In genomic region chr2:56347881-56348280, GRCh38 we compare ENCODE assay signal across 23 cellular contexts.
DNase-seq lines count a peak whose midpoint lies in the region; ATAC-seq and TF ChIP-seq lines count a peak whose summit lies in the region.
"Had no signal": no experiment of that assay in that cellular context is flagged by ENCODE, and none has a peak within 500 bp of the region (broad histone marks: within the 10 kb centered on the region; RNA-seq: fewer than 3 reads in every experiment).

No MANE protein-coding gene starts in this region.

- H3K36me3 Mint-ChIP-seq in GM23338 (ENCODE audit: low read depth) = no peaks in the 10 kb centered on the region
- no peaks in the 10 kb centered on the region for H3K36me3 Mint-ChIP-seq in glutamatergic neuron (ENCODE audit: unreplicated experiment)
- H3K36me3 Mint-ChIP-seq: CD4-positive, alpha-beta memory T cell; T-cell had no signal

- H3K4me1 Mint-ChIP-seq in GM23338 (peaks cover 33% of the 10 kb centered on the region), glutamatergic neuron (ENCODE audit: low read depth, unreplicated experiment) (no peaks in the 10 kb centered on the region)
- H3K4me1 Mint-ChIP-seq: CD4-positive, alpha-beta memory T cell; T-cell had no signal

- H3K4me1 ChIP-seq in GM23338 (ENCODE audit: insufficient read depth) (peaks cover 38% of the 10 kb centered on the region), KMS-11 (ENCODE audit: low read depth, poor library complexity, severe bottlenecking) (peaks cover 21% of the 10 kb centered on the region)
- H3K4me1 ChIP-seq: SJCRH30 had no signal

- H3K27me3 Mint-ChIP-seq in GM23338 (ENCODE audit: insufficient read depth, low read depth, poor library complexity) = no peaks in the 10 kb centered on the region
- peaks cover 4% of the 10 kb centered on the region for H3K27me3 Mint-ChIP-seq in glutamatergic neuron (ENCODE audit: unreplicated experiment)
- H3K27me3 Mint-ChIP-seq: CD4-positive, alpha-beta memory T cell; T-cell had no signal

- no peak overlapping the region for H3K4me3 Mint-ChIP-seq in GM23338
- no peak overlapping the region for H3K4me3 Mint-ChIP-seq in glutamatergic neuron (ENCODE audit: unreplicated experiment)
- H3K4me3 Mint-ChIP-seq: CD4-positive, alpha-beta memory T cell; T-cell; T-helper 2 cell treated with Interferon-gamma antibody and Interleukin-4, amounts not matched to agents 5 μg/mL and 100 μg/mL, for 36 hours had no signal

- H3K4me3 ChIP-seq in GM23338 (no peak overlapping the region), KMS-11 (IDR thresholded peaks at IDR 0.05; ENCODE audit: insufficient read depth, low read depth, low read length) (no peak overlapping the region)
- H3K4me3 ChIP-seq: GM12878, SJCRH30 had no signal

- H3K36me3 ChIP-seq in GM23338 (ENCODE audit: insufficient read depth) (no peaks in the 10 kb centered on the region), KMS-11 (ENCODE audit: insufficient read depth) (no peaks in the 10 kb centered on the region)
- H3K36me3 ChIP-seq: SJCRH30 had no signal

- peak; percentile 5 for ATAC-seq in GM18867 (IDR thresholded peaks at IDR 0.05; ENCODE audit: unreplicated experiment)
- no peak for ATAC-seq in GM23338
- no peak for ATAC-seq in HG03175 (IDR thresholded peaks at IDR 0.05; ENCODE audit: unreplicated experiment)
- ATAC-seq in GM18505 (IDR thresholded peaks at IDR 0.05; ENCODE audit: unreplicated experiment) = no peak
- ATAC-seq: PC-3, T-cell had no signal

- no peaks in the 10 kb centered on the region for H3K9me2 ChIP-seq in GM23338 (ENCODE audit: insufficient read depth)

- H3K9me3 Mint-ChIP-seq in GM23338 (no peaks in the 10 kb centered on the region), glutamatergic neuron (ENCODE audit: unreplicated experiment) (no peaks in the 10 kb centered on the region)
- H3K9me3 Mint-ChIP-seq: T-cell; T-helper 2 cell treated with Interferon-gamma antibody and Interleukin-4, amounts not matched to agents 5 μg/mL and 100 μg/mL, for 36 hours had no signal

- H3K27ac Mint-ChIP-seq in GM23338 (peak overlapping the region; percentile 56), glutamatergic neuron (ENCODE audit: unreplicated experiment) (peak overlapping the region; percentile 36)
- H3K27ac Mint-ChIP-seq: CD4-positive, alpha-beta memory T cell; T-cell; T-helper 2 cell treated with Interferon-gamma antibody and Interleukin-4, amounts not matched to agents 5 μg/mL and 100 μg/mL, for 36 hours had no signal

- H3K79me2 ChIP-seq in GM23338 (replicated peaks; ENCODE audit: insufficient read depth) (no peaks in the 10 kb centered on the region), KMS-11 (ENCODE audit: insufficient read depth, low read depth) (no peaks in the 10 kb centered on the region)

- H4K20me1 ChIP-seq in GM23338 (replicated peaks; ENCODE audit: insufficient read depth) (no peaks in the 10 kb centered on the region), KMS-11 (ENCODE audit: insufficient read depth) (no peaks in the 10 kb centered on the region)

- H3K9ac ChIP-seq in KMS-11 = no peak overlapping the region

- H3K27ac ChIP-seq in GM23338 (ENCODE audit: low read depth) (no peak overlapping the region), KMS-11 (no peak overlapping the region)
- H3K27ac ChIP-seq: SJCRH30 had no signal

- TF ChIP-seq CTCF in GM23338 (conservative IDR thresholded peaks at IDR 0.05; ENCODE audit: low read depth in 2 of 2) = no peak
- no peak for TF ChIP-seq CTCF in KMS-11 (conservative IDR thresholded peaks at IDR 0.05; ENCODE audit: low read depth, low read length)
- TF ChIP-seq CTCF in glutamatergic neuron (IDR thresholded peaks at IDR 0.05; ENCODE audit: partially characterized antibody, unreplicated experiment) = no peak

- H3K4me2 ChIP-seq in GM23338 = 0 out of 2 replicates have a peak overlapping the region, but pooled peaks have one; percentile 5
- H3K4me2 ChIP-seq in KMS-11 = peak overlapping the region; percentile 29; the same call in 1 of the 2 replicates

- no peak for TF ChIP-seq POLR2A in GM18505 (IDR thresholded peaks at IDR 0.05; ENCODE audit: borderline replicate concordance, extremely low read depth, insufficient read depth, insufficient read length)

- H2AFZ ChIP-seq in GM23338 (peak overlapping the region; percentile 76; the same call in 1 of the 2 replicates), KMS-11 (ENCODE audit: low read depth) (no peak overlapping the region)

- DNase-seq in GM23338 (ENCODE audit: low spot score) (no peak), glutamatergic neuron (no peak), Kasumi-1 (lab: John Stamatoyannopoulos, UW) (no peak)
- DNase-seq: Caco-2; CD4-positive, alpha-beta memory T cell; EL; GDM1; GOT3; HCEC 1CT; KBM-7; NCI-H1048; NCI-H1694; NCI-H2029 treated with DMSO at 0.1 percent for 48 hours; NCI-H510A treated with DMSO at 0.1 percent for 48 hours; PC-3; SJCRH30; T-cell had no signal

- no peaks in the 10 kb centered on the region for H3F3A ChIP-seq in GM23338 (replicated peaks; ENCODE audit: low read depth)

- H3K27me3 ChIP-seq in GM23338 (ENCODE audit: insufficient read depth) = no peaks in the 10 kb centered on the region
- H3K27me3 ChIP-seq in KMS-11 (ENCODE audit: insufficient read depth, low read depth) = no peaks in the 10 kb centered on the region

TF ChIP-seq in GM23338, 12 proteins besides CTCF, POLR2A, EP300 and RAD21 (continues in another document):
- TF ChIP-seq CREB1 (CRISPR knock-in tag; IDR thresholded peaks at IDR 0.05; ENCODE audit: low read depth) = no peak
- TF ChIP-seq REST (IDR thresholded peaks at IDR 0.05; ENCODE audit: unreplicated experiment) = no peak
- TF ChIP-seq ZNF114 (CRISPR knock-in tag; IDR thresholded peaks at IDR 0.05) = no peak
- no peak for TF ChIP-seq JUNB (IDR thresholded peaks at IDR 0.05; ENCODE audit: unreplicated experiment)
- no peak for TF ChIP-seq POLR2AphosphoS5 (IDR thresholded peaks at IDR 0.05; ENCODE audit: low read depth)
